10 cellular contexts compared by ENCODE assay signal in the genomic region with DNA sequence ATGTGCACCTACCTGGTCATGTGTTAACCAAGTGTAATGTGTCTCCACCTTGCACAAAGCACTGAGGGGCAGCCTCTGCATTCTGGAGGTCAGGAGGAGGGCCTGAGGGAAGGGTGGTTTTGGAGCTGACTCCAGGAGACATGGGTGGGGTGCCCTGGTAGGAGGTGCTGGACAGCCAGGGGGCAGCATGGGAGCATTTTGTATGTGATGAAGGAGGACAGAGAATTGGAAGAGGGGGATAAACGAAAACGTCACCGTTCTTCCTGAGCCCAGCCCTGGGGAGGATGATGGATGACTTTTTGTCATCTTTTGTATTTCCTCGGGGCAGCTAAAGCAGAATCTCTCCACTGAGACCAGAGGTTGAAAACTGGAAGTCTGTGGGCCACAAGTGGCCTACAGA.
A peak's percentile ranks its signal among the peaks of the same experiment; 100 is the strongest.
DNase-seq lines count a peak whose midpoint lies in the region; ATAC-seq, FAIRE-seq and TF ChIP-seq lines count a peak whose summit lies in the region.
"Had no signal": no experiment of that assay in that cellular context is flagged by ENCODE, and none has a peak within 500 bp of the region (broad histone marks: within the 10 kb centered on the region; RNA-seq: fewer than 3 reads in every experiment).

No MANE protein-coding gene starts in this region.

- H3K4me2 ChIP-seq in GM23248 (ENCODE audit: unreplicated experiment), result no peak overlapping the region

- FAIRE-seq in frontal cortex (lab: Jason Lieb, UNC), result no peak

- no peaks in the 10 kb centered on the region for H4K20me1 ChIP-seq in GM23248 (ENCODE audit: insufficient read depth)

- peak; percentile 34; the same call in 1 of the 2 replicates for TF ChIP-seq CTCF in WERI-Rb-1 (IDR thresholded peaks at IDR 0.05; ENCODE audit: low read depth, low read length)

- in situ Hi-C loops in ACHN (cut with HindIII; ENCODE audit: low pct_ligation_motif_present, low pct_unique_long_range_greater_than_20kb, low sequenced_read_pairs) (no loop called here), GM23248 (cut with MboI) (no loop called here)

- no peak overlapping the region for H2AFZ ChIP-seq in GM23248

- no peak overlapping the region for H3K9ac ChIP-seq in GM23248

- H3K79me2 ChIP-seq in GM23248 (ENCODE audit: insufficient read depth), result no peaks in the 10 kb centered on the region

- 43 to 45% methylated on average over 4 of the region's 4 CpGs for WGBS in GM23248 (ENCODE audit: low coverage in 1 of 2, low lambda C conversion rate in 2 of 2, missing lambda C conversion rate in 2 of 2), 2 experiments

- ATAC-seq in GM21717 (IDR thresholded peaks at IDR 0.05; ENCODE audit: unreplicated experiment) (no peak), GM21619 (IDR thresholded peaks at IDR 0.05; ENCODE audit: unreplicated experiment) (no peak)

- H3K9me3 ChIP-seq in GM23248 (ENCODE audit: low read depth), result no peaks in the 10 kb centered on the region
- H3K9me3 ChIP-seq in WERI-Rb-1 (ENCODE audit: severe bottlenecking), result no peaks in the 10 kb centered on the region

- DNase-seq in ACHN (peak; percentile 29), GM23248 (peak; percentile 14), WERI-Rb-1 (peak; percentile 40), iris pigment epithelial cell (ENCODE audit: low read depth) (peak; percentile 7), frontal cortex (ENCODE audit: low spot score in 2 of 2) (no peak), DMS53 (lab: John Stamatoyannopoulos, UW) (no peak)
- DNase-seq: cortex of kidney, NCI-H510A had no signal

- H3K4me3 ChIP-seq in GM23248 (no peak overlapping the region), WERI-Rb-1 (ENCODE audit: low read depth, low read length) (no peak overlapping the region)

- no peaks in the 10 kb centered on the region for H3F3A ChIP-seq in GM23248 (ENCODE audit: insufficient read depth)

- no peaks in the 10 kb centered on the region for H3K27me3 ChIP-seq in GM23248 (replicated peaks; ENCODE audit: insufficient read depth)
- no peaks in the 10 kb centered on the region for H3K27me3 ChIP-seq in WERI-Rb-1 (ENCODE audit: insufficient read depth, low read depth, severe bottlenecking)

- H3K9me2 ChIP-seq in GM23248 (ENCODE audit: insufficient read depth), result no peaks in the 10 kb centered on the region

- H3K36me3 ChIP-seq in GM23248 (ENCODE audit: low read depth) (no peaks in the 10 kb centered on the region), WERI-Rb-1 (no peaks in the 10 kb centered on the region)

- H3K4me1 ChIP-seq in GM23248 (ENCODE audit: insufficient read depth), result peaks cover 6% of the 10 kb centered on the region; the same call in 1 of the 2 replicates

- H3K27ac ChIP-seq in GM23248 (no peak overlapping the region), WERI-Rb-1 (no peak overlapping the region)

Comparison
In these comparisons a context has a peak if more than half of its experiments do, and no peak if none do; other contexts are left out.
1. DNase-seq: peak in ACHN (single experiment), GM23248 (single experiment), WERI-Rb-1 (single experiment) and iris pigment epithelial cell (single experiment); none in frontal cortex (0 of 2) and DMS53 (single experiment).